In genomic region chr15:85639752-85640381, GRCh38 we compare ENCODE assay signal across 10 cellular contexts.
A peak's percentile ranks its signal among the peaks of the same experiment; 100 is the strongest.
DNase-seq lines count a peak whose midpoint lies in the region; ATAC-seq and TF ChIP-seq lines count a peak whose summit lies in the region.
"Had no signal": no experiment of that assay in that cellular context is flagged by ENCODE, and none has a peak within 500 bp of the region (broad histone marks: within the 10 kb centered on the region; RNA-seq: fewer than 3 reads in every experiment).

No MANE protein-coding gene starts in this region.

- H3K9me3 ChIP-seq in sigmoid colon, result no peaks in the 10 kb centered on the region

- no peak for TF ChIP-seq EP300 in sigmoid colon (IDR thresholded peaks at IDR 0.05)

- intact Hi-C loops in left colon (cut with DNase I, micrococcal nuclease) (no loop called here), sigmoid colon (cut with DNase I) (no loop called here)

- TF ChIP-seq CTCF in sigmoid colon (IDR thresholded peaks at IDR 0.05), result no peak

- H3K36me3 ChIP-seq in sigmoid colon, result peaks cover 0 to 5% (median 2%) of the 10 kb centered on the region in 4 donors

- DNase-seq in EH (ENCODE audit: low read depth) (peak; percentile 89), left colon (no peak), sigmoid colon (no peak)
- DNase-seq in stimulated activated CD4-positive, alpha-beta T cell treated with anti-CD3 and anti-CD28 coated beads, Interleukin-4, amount 100 ng/mL, for 1 hour, result no peak
- DNase-seq in stimulated activated CD4-positive, alpha-beta T cell treated with anti-CD3 and anti-CD28 coated beads, Interleukin-2, amount 100 ng/mL, for 48 hours, result no peak
- no peak for DNase-seq in activated CD4-positive, alpha-beta T cell treated with anti-CD3 and anti-CD28 coated beads for 4 hours
- DNase-seq: activated CD4-positive, CD25-positive, alpha-beta regulatory T cell had no signal

- H3K27me3 ChIP-seq in sigmoid colon, result no peaks in the 10 kb centered on the region

- ATAC-seq in GM21723 (IDR thresholded peaks at IDR 0.05; ENCODE audit: unreplicated experiment) (peak; percentile 87), SK-N-SH treated with all-trans-retinoic acid at 6 μM for 48 hours (peak; percentile 99), left colon (peak; percentile 79)

- WGBS in sigmoid colon, 2 donors, result 14 to 55% methylated on average over 3 of the region's 3 CpGs

- H3K4me1 ChIP-seq in sigmoid colon, result peaks cover 0 to 53% (median 29%) of the 10 kb centered on the region in 4 donors

- H3K27ac ChIP-seq in sigmoid colon, result peak overlapping the region in 2 of 4 donors; percentile 14 to 83
- H3K27ac ChIP-seq: KMS-11 had no signal

- no peak overlapping the region for H3K4me3 ChIP-seq in sigmoid colon

- no peak for TF ChIP-seq POLR2A in sigmoid colon (IDR thresholded peaks at IDR 0.05)

TF ChIP-seq in SK-N-SH treated with all-trans-retinoic acid at 6 μM for 48 hours, 23 proteins besides CTCF, POLR2A, EP300 and RAD21:
- TF ChIP-seq TOX (CRISPR knock-in tag; IDR thresholded peaks at IDR 0.05; ENCODE audit: borderline replicate concordance) (no peak), ARNTL (CRISPR knock-in tag; IDR thresholded peaks at IDR 0.05; ENCODE audit: borderline replicate concordance, low read depth) (no peak), OSR1 (CRISPR knock-in tag; IDR thresholded peaks at IDR 0.05) (no peak), ESRRG (CRISPR knock-in tag; IDR thresholded peaks at IDR 0.05) (no peak), RARB (CRISPR knock-in tag; IDR thresholded peaks at IDR 0.05) (no peak), SNAI2 (CRISPR knock-in tag; IDR thresholded peaks at IDR 0.05) (no peak), GLIS3 (CRISPR knock-in tag; IDR thresholded peaks at IDR 0.05) (no peak)
